ENCODE assay signal across 22 cellular contexts in the genomic region with DNA sequence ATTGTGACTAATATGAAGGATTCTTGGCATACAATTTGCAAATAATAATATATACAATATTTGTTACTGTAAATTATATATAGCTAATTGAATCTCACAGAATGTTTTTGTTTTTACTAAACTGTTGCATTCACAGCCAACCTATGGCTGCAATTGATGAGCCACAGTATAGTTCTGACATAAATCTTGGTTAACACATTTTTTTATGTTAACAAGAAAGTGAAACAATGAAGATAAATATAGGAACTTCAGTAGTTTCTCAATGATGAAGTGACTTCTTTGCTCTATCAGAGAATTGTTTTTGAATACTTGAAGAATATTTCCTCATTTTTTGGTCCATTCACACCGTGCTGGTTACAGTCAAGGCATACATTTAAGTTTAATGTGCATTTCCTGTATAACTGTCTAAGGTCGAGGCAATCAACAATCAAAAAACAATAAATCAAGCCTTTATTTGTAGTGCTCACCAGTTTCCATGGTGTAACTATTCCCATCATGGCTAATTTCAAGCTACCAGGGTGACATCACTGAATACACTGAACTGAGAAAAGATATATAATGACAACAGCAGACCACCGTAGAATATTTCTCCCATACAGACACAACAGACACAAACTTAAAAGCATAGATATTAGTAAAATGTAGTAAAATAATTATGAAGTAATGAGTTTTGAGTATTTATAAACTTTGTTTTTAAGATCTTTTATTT. TPM values are rescaled to one million over a fixed set of nuclear protein-coding genes. Genes with fewer than 3 reads are reported as not detected.
DNase-seq lines count a peak whose midpoint lies in the region; ATAC-seq and TF ChIP-seq lines count a peak whose summit lies in the region.
"Had no signal": no experiment of that assay in that cellular context is flagged by ENCODE, and none has a peak within 500 bp of the region (broad histone marks: within the 10 kb centered on the region; RNA-seq: fewer than 3 reads in every experiment).

No MANE protein-coding gene starts in this region.

- no peak overlapping the region for H3K9ac ChIP-seq in MM.1S (ENCODE audit: low read length)
- no peak overlapping the region for H3K9ac ChIP-seq in H9 (ENCODE audit: extremely low read depth, insufficient read length, low read length)

- no peak for TF ChIP-seq CTCF in A673 (conservative IDR thresholded peaks at IDR 0.05; ENCODE audit: low read depth, low read length)
- no peak for TF ChIP-seq CTCF in MM.1S (IDR thresholded peaks at IDR 0.05; ENCODE audit: low read length)
- no peak for TF ChIP-seq CTCF in glutamatergic neuron (IDR thresholded peaks at IDR 0.05; ENCODE audit: partially characterized antibody, unreplicated experiment)
- no peak for TF ChIP-seq CTCF in H9 (conservative IDR thresholded peaks at IDR 0.05)
- no peak for TF ChIP-seq CTCF in GM13977 (IDR thresholded peaks at IDR 0.05; ENCODE audit: extremely low read depth, insufficient read depth, missing control alignments)

- peak; percentile 95 for ATAC-seq in GM18867 (IDR thresholded peaks at IDR 0.05; ENCODE audit: unreplicated experiment)
- ATAC-seq: A549, PC-3 had no signal

- CTCF ChIA-PET in A673 (lab: Charles Lee), result no interaction called here

- no peak overlapping the region for H2BK120ac ChIP-seq in H9 (ENCODE audit: low read depth, low read length, poor library complexity, severe bottlenecking)

- no peak overlapping the region for H2BK15ac ChIP-seq in H9 (ENCODE audit: low read depth, low read length)

- H3K27ac ChIP-seq in A673 (ENCODE audit: low read depth, low read length, poor library complexity, severe bottlenecking) (no peak overlapping the region), MM.1S (ENCODE audit: low read length) (no peak overlapping the region), H9 (ENCODE audit: insufficient read length, low read depth, low read length) (no peak overlapping the region)
- H3K27ac ChIP-seq: A549, RWPE1, SJCRH30 had no signal

- H4K91ac ChIP-seq in H9 (ENCODE audit: insufficient read length, low read depth, low read length), result no peak overlapping the region

- H3K36me3 ChIP-seq in A673 (ENCODE audit: insufficient read depth, low read length, poor library complexity, severe bottlenecking), result no peaks in the 10 kb centered on the region
- H3K36me3 ChIP-seq in MM.1S (replicated peaks; ENCODE audit: insufficient read depth, low read length), result no peaks in the 10 kb centered on the region
- H3K36me3 ChIP-seq: MG63, SJCRH30 had no signal

- no peak overlapping the region for H3K56ac ChIP-seq in H9 (ENCODE audit: insufficient read length, low read depth, low read length)

- H3K27me3 ChIP-seq in A673 (replicated peaks; ENCODE audit: insufficient read depth, low read depth, low read length, poor library complexity) (no peaks in the 10 kb centered on the region), MM.1S (replicated peaks; ENCODE audit: insufficient read depth, low read length) (no peaks in the 10 kb centered on the region), H9 (ENCODE audit: insufficient read depth, low read length) (no peaks in the 10 kb centered on the region)
- H3K27me3 ChIP-seq: MG63, SJCRH30 had no signal

- H3K27me3 Mint-ChIP-seq in glutamatergic neuron (ENCODE audit: unreplicated experiment) (no peaks in the 10 kb centered on the region), H9 (ENCODE audit: low read depth) (no peaks in the 10 kb centered on the region)

- H3K23ac ChIP-seq in H9 (ENCODE audit: insufficient read length, low read depth, low read length), result no peak overlapping the region

- peaks cover 9% of the 10 kb centered on the region for H3K4me1 ChIP-seq in A673 (ENCODE audit: insufficient read depth, low read length, poor library complexity, severe bottlenecking)
- H3K4me1 ChIP-seq in MM.1S (ENCODE audit: low read length), result peaks cover 5% of the 10 kb centered on the region; the same call in 1 of the 2 replicates
- peaks cover 2% of the 10 kb centered on the region; the same call in 1 of the 2 replicates for H3K4me1 ChIP-seq in H9 (ENCODE audit: insufficient read depth, low read length)

- no peak overlapping the region for H3T11ph ChIP-seq in H9 (ENCODE audit: low read length)

- no peaks in the 10 kb centered on the region for H3K23me2 ChIP-seq in H9 (ENCODE audit: insufficient read length, low read depth, low read length, poor library complexity, severe bottlenecking)

- peak overlapping the region; percentile 74 for H3K27ac Mint-ChIP-seq in glutamatergic neuron (ENCODE audit: unreplicated experiment)
- H3K27ac Mint-ChIP-seq in H9, result no peak overlapping the region
- H3K27ac Mint-ChIP-seq: HFFc6 had no signal

- no peaks in the 10 kb centered on the region for H3K36me3 Mint-ChIP-seq in glutamatergic neuron (ENCODE audit: unreplicated experiment)
- H3K36me3 Mint-ChIP-seq in H9 (ENCODE audit: insufficient read depth in 1 of 3, low read depth in 3 of 3), result peaks cover 0 to 5% (median 0%) of the 10 kb centered on the region in 3 experiments; a peak in 3 of 7 replicates

- H3K18ac ChIP-seq in H9 (ENCODE audit: insufficient read length, low read depth, low read length), result no peak overlapping the region

- no peaks in the 10 kb centered on the region for H3K9me2 ChIP-seq in MM.1S (replicated peaks; ENCODE audit: insufficient read depth, low read length)

- no peaks in the 10 kb centered on the region for H3K79me1 ChIP-seq in H9 (ENCODE audit: insufficient read depth, low read depth, low read length, poor library complexity, severe bottlenecking)

- H3K4me3 ChIP-seq in A673 (ENCODE audit: low read depth, low read length, poor library complexity, severe bottlenecking) (no peak overlapping the region), MM.1S (ENCODE audit: low read length) (no peak overlapping the region)
- H3K4me3 ChIP-seq: A549, MG63, SJCRH30 had no signal

- no peak overlapping the region for H2BK12ac ChIP-seq in H9 (ENCODE audit: insufficient read length, low read depth, low read length)

- no peak overlapping the region for H2BK20ac ChIP-seq in H9 (ENCODE audit: low read depth, low read length, poor library complexity, severe bottlenecking)

- H3K4me1 Mint-ChIP-seq in glutamatergic neuron (ENCODE audit: low read depth, unreplicated experiment) (no peaks in the 10 kb centered on the region), H9 (peaks cover 9% of the 10 kb centered on the region in 2 experiments)

- H4K8ac ChIP-seq in H9 (replicated peaks; ENCODE audit: insufficient read length, low read depth, low read length), result no peak overlapping the region

- BruUV-seq in A673 (replicated peaks; lab: Mats Ljungman, UMichigan), result no TSS peak

- H3K14ac ChIP-seq in H9 (ENCODE audit: insufficient read depth, low read length), result no peak overlapping the region

- H2BK5ac ChIP-seq in H9 (ENCODE audit: insufficient read length, low read length), result no peak overlapping the region

- H2AFZ ChIP-seq in MM.1S (ENCODE audit: low read length) (peak overlapping the region; percentile 31; the same call in 1 of the 2 replicates), H9 (ENCODE audit: low read length) (no peak overlapping the region)

- no peak overlapping the region for H2AK5ac ChIP-seq in H9 (ENCODE audit: insufficient read length, low read length)

- no peaks in the 10 kb centered on the region for H3F3A ChIP-seq in MM.1S (ENCODE audit: insufficient read depth, low read length)

- H3K4me3 Mint-ChIP-seq in glutamatergic neuron (ENCODE audit: unreplicated experiment) (peak overlapping the region; percentile 51), H9 (no peak overlapping the region)
- H3K4me3 Mint-ChIP-seq: HFFc6 had no signal

- in situ Hi-C loops in GM13977 (cut with MboI; ENCODE audit: low pct_unique_long_range_greater_than_20kb, low sequenced_read_pairs, unreplicated experiment), result no loop called here

- no peak overlapping the region for H4K5ac ChIP-seq in H9 (ENCODE audit: insufficient read length, low read depth, low read length)

- peak; percentile 46 for DNase-seq in A673 (ENCODE audit: low spot score)
- no peak for DNase-seq in MM.1S
- DNase-seq in glutamatergic neuron, result no peak
- DNase-seq in H9, result no peak
- DNase-seq in DMS 273 treated with DMSO at 0.1 percent for 48 hours (lab: John Stamatoyannopoulos, UW), result no peak
- no peak for DNase-seq in GM13977 (ENCODE audit: low spot score)
- DNase-seq: C1 segment of cervical spinal cord; GF-D8; HFFc6; IMR-90; Karpas-422; MG63; NCI-H187 treated with DMSO at 0.1 percent for 48 hours; NCI-H345; NCI-H526; NK-92 treated with Interleukin-12 subunit alpha and Interleukin-12 subunit beta, amount 100 ng/mL, for 24 hours; PC-3; SW 1271 had no signal

- intact Hi-C loops in A673 (cut with micrococcal nuclease; ENCODE audit: unreplicated experiment), result no loop called here

- H3K9me3 ChIP-seq in A673 (ENCODE audit: low read depth, low read length, poor library complexity, severe bottlenecking) (no peaks in the 10 kb centered on the region), MM.1S (replicated peaks; ENCODE audit: insufficient read depth, low read length) (no peaks in the 10 kb centered on the region), H9 (ENCODE audit: control insufficient read depth, low read depth, low read length) (no peaks in the 10 kb centered on the region)
- H3K9me3 ChIP-seq: A549, SJCRH30 had no signal

- H3K9me3 Mint-ChIP-seq in glutamatergic neuron (ENCODE audit: unreplicated experiment), result no peaks in the 10 kb centered on the region
- H3K9me3 Mint-ChIP-seq in H9, result peaks cover 0 to under 1% of the 10 kb centered on the region in 2 experiments; a peak in 1 of 5 replicates
- H3K9me3 Mint-ChIP-seq: HFFc6 had no signal

- no peak overlapping the region for H3K4ac ChIP-seq in H9 (ENCODE audit: low read depth, low read length)

- H4K20me1 ChIP-seq in MM.1S (ENCODE audit: insufficient read depth, low read length) (no peaks in the 10 kb centered on the region), H9 (ENCODE audit: control insufficient read depth, insufficient read depth, insufficient read length) (no peaks in the 10 kb centered on the region)

- no peaks in the 10 kb centered on the region for H3K79me2 ChIP-seq in MM.1S (ENCODE audit: low read length)
- no peaks in the 10 kb centered on the region for H3K79me2 ChIP-seq in H9 (ENCODE audit: insufficient read depth, low read length)

- H3K4me2 ChIP-seq in MM.1S (ENCODE audit: low read depth, low read length), result peak overlapping the region; percentile 2; the same call in 1 of the 2 replicates
- no peak overlapping the region for H3K4me2 ChIP-seq in H9 (ENCODE audit: insufficient read depth, insufficient read length, low read length)
- H3K4me2 ChIP-seq: A549 had no signal

- no CpG with 5 or more reads among the region's 3 CpGs for WGBS in H9 (ENCODE audit: extremely low coverage, insufficient read length, low lambda C conversion rate)

- POLR2A ChIA-PET in A673 (lab: Charles Lee; ENCODE audit: low non-redundant PET), result no interaction called here

RNA-seq across cellular contexts. Expression of gene ETAA1, which starts 12.9 kb away (rescaled TPM):
- total RNA-seq in A673 (2021), result 17.2 and 18.9 TPM in 2 replicates
- 20.0 TPM for total RNA-seq in glutamatergic neuron (ENCODE audit: unreplicated experiment)
- total RNA-seq in H9 (2021), result 18.4 and 18.8 TPM in 2 replicates
